In genomic region chr1:109350650-109351049, GRCh38 we compare ENCODE assay signal across 17 cellular contexts. TPM values are rescaled to one million over a fixed set of nuclear protein-coding genes. Genes with fewer than 3 reads are reported as not detected.
A peak's percentile ranks its signal among the peaks of the same experiment; 100 is the strongest.
DNase-seq lines count a peak whose midpoint lies in the region; ATAC-seq and TF ChIP-seq lines count a peak whose summit lies in the region.
"Had no signal": no experiment of that assay in that cellular context is flagged by ENCODE, and none has a peak within 500 bp of the region (broad histone marks: within the 10 kb centered on the region; RNA-seq: fewer than 3 reads in every experiment).

No MANE protein-coding gene starts in this region.

- H3K4me3 ChIP-seq in LNCaP clone FGC (ENCODE audit: low read depth, low read length) (no peak overlapping the region), lower lobe of right lung (no peak overlapping the region)
- H3K4me3 ChIP-seq: BLaER1 treated with 17β-estradiol and CSF1 and Interleukin-3, amounts not matched to agents 10 nM and 100 nM; PC-9 had no signal

- DNase-seq in LNCaP clone FGC (ENCODE audit: low read depth) (peak; percentile 76), NCI-H446 treated with DMSO at 0.1 percent for 48 hours (lab: John Stamatoyannopoulos, UW) (peak; percentile 92), lower lobe of right lung (no peak)
- no peak for DNase-seq in stimulated activated CD4-positive, alpha-beta T cell treated with anti-CD3 and anti-CD28 coated beads, Interleukin-2, amount 100 ng/mL, for 48 hours
- DNase-seq: Calu3; CD8-positive, alpha-beta T cell; KBM-7; NCI-H146; NCI-H2081 treated with DMSO at 0.1 percent for 48 hours; NCI-H524 treated with DMSO at 0.1 percent for 48 hours; PC-9 had no signal

- ATAC-seq in lower lobe of right lung (peak; percentile 86 to 95), HG03175 (IDR thresholded peaks at IDR 0.05; ENCODE audit: unreplicated experiment) (no peak), GM18873 (IDR thresholded peaks at IDR 0.05; ENCODE audit: low FRiP score, unreplicated experiment) (no peak)
- ATAC-seq: CD8-positive, alpha-beta T cell; HepG2 had no signal

- H3K9me3 ChIP-seq in lower lobe of right lung = no peaks in the 10 kb centered on the region
- H3K9me3 ChIP-seq: BLaER1 treated with 17β-estradiol and CSF1 and Interleukin-3, amounts not matched to agents 10 nM and 100 nM had no signal

- no peaks in the 10 kb centered on the region for H3K27me3 ChIP-seq in lower lobe of right lung (ENCODE audit: low read depth)
- H3K27me3 ChIP-seq: BLaER1 treated with 17β-estradiol and CSF1 and Interleukin-3, amounts not matched to agents 10 nM and 100 nM had no signal

- peaks cover 28% of the 10 kb centered on the region for H3K4me1 ChIP-seq in lower lobe of right lung

- TF ChIP-seq CTCF in LNCaP clone FGC (IDR thresholded peaks at IDR 0.05; ENCODE audit: control insufficient read depth, extremely low read depth, insufficient read depth) = no peak
- no peak for TF ChIP-seq CTCF in lower lobe of right lung (IDR thresholded peaks at IDR 0.05)

- H3K27ac ChIP-seq in lower lobe of right lung = no peak overlapping the region
- H3K27ac ChIP-seq in temporal lobe (ENCODE audit: low read depth, low read length) = peak overlapping the region; percentile 10
- H3K27ac ChIP-seq: BLaER1 treated with 17β-estradiol and CSF1 and Interleukin-3, amounts not matched to agents 10 nM and 100 nM; PC-9 had no signal

- intact Hi-C loops in lower lobe of right lung (cut with DNase I) = no loop called here

- peaks cover 83% of the 10 kb centered on the region for H3K36me3 ChIP-seq in lower lobe of right lung

RNA-seq across cellular contexts. Expression of gene MYBPHL, which starts 43.8 kb away (rescaled TPM):
- total RNA-seq in lower lobe of right lung (2.8 TPM), temporal lobe (not detected)
- total RNA-seq: Calu3; CD8-positive, alpha-beta T cell; H4; PC-9 had no signal

RNA-seq across cellular contexts. Expression of gene SORT1, which starts 47.1 kb away (rescaled TPM):
- total RNA-seq in lower lobe of right lung (178 TPM), temporal lobe (46.7 TPM)

Comparison
In these comparisons a context has a peak if more than half of its experiments do, and no peak if none do; other contexts are left out.
1. DNase-seq: peak in LNCaP clone FGC (single experiment) and NCI-H446 treated with DMSO at 0.1 percent for 48 hours (single experiment); none in lower lobe of right lung (single experiment) and stimulated activated CD4-positive, alpha-beta T cell treated with anti-CD3 and anti-CD28 coated beads, Interleukin-2, amount 100 ng/mL, for 48 hours (0 of 2).
2. ATAC-seq: peak in lower lobe of right lung (2 of 2); none in HG03175 (single experiment) and GM18873 (single experiment).